ENCODE assay signal across 1 cellular context in genomic region chr6:77462359-77463307, GRCh38.
TF ChIP-seq lines count a peak whose summit lies in the region.

No MANE protein-coding gene starts in this region.

TF ChIP-seq in IMR-90, 13 proteins besides CTCF, POLR2A, EP300 and RAD21:
- TF ChIP-seq CEBPB (IDR thresholded peaks at IDR 0.05; ENCODE audit: low read depth, low read length) (no peak), NFE2L2 (IDR thresholded peaks at IDR 0.05; ENCODE audit: low read depth, low read length) (no peak), ELK1 (IDR thresholded peaks at IDR 0.05; ENCODE audit: borderline replicate concordance, low read depth, low read length) (no peak), FOS (IDR thresholded peaks at IDR 0.05; ENCODE audit: low read depth, low read length) (no peak), SMC3 (IDR thresholded peaks at IDR 0.05; ENCODE audit: low read depth, low read length) (no peak), MAFK (IDR thresholded peaks at IDR 0.05; ENCODE audit: low read depth, low read length) (no peak), CHD1 (IDR thresholded peaks at IDR 0.05; ENCODE audit: low read depth, low read length) (no peak), USF2 (IDR thresholded peaks at IDR 0.05; ENCODE audit: low read depth, low read length) (no peak), RCOR1 (IDR thresholded peaks at IDR 0.05; ENCODE audit: insufficient replicate concordance, low read length) (no peak), BHLHE40 (IDR thresholded peaks at IDR 0.05; ENCODE audit: low read depth, low read length) (no peak), MXI1 (IDR thresholded peaks at IDR 0.05; ENCODE audit: borderline replicate concordance, low read depth, low read length) (no peak), MAZ (IDR thresholded peaks at IDR 0.05; ENCODE audit: borderline replicate concordance, low read depth, low read length) (no peak), RFX5 (IDR thresholded peaks at IDR 0.05; ENCODE audit: low read depth, low read length) (no peak)
